1 cellular context compared by ENCODE assay signal in genomic region chr19:2424686-2425621, GRCh38.
TF ChIP-seq lines count a peak whose summit lies in the region.

No MANE protein-coding gene starts in this region.

TF ChIP-seq in HepG2, 621 proteins besides CTCF, POLR2A, EP300 and RAD21:
- TF ChIP-seq RXRA (CRISPR knock-in tag; IDR thresholded peaks at IDR 0.05) (0 out of 2 replicates have a peak, but pooled peaks have one; percentile 12), MLXIP (CRISPR knock-in tag; IDR thresholded peaks at IDR 0.05; ENCODE audit: borderline replicate concordance) (no peak), GABPB1 (CRISPR knock-in tag; IDR thresholded peaks at IDR 0.05) (0 out of 2 replicates have a peak, but pooled peaks have one; percentile 5), ZNF740 (CRISPR knock-in tag; IDR thresholded peaks at IDR 0.05) (no peak), POLR2AphosphoS2 (IDR thresholded peaks at IDR 0.05; ENCODE audit: low read depth, low read length) (peak; percentile 40; the same call in 1 of the 2 replicates), HNF1A (IDR thresholded peaks at IDR 0.05; ENCODE audit: low read depth) (no peak), HNF1A (CRISPR knock-in tag; IDR thresholded peaks at IDR 0.05; ENCODE audit: borderline replicate concordance) (no peak), RBM22 (optimal IDR thresholded peaks at IDR 0.05; ENCODE audit: low read length) (peak; percentile 17), CREB3 (CRISPR knock-in tag; IDR thresholded peaks at IDR 0.05) (no peak), RBFOX2 (IDR thresholded peaks at IDR 0.05; ENCODE audit: low read depth, low read length) (peak; percentile 83), ZNF891 (CRISPR knock-in tag; IDR thresholded peaks at IDR 0.05) (no peak), MTERF4 (CRISPR knock-in tag; IDR thresholded peaks at IDR 0.05) (no peak), NRL (CRISPR knock-in tag; IDR thresholded peaks at IDR 0.05; ENCODE audit: borderline replicate concordance) (no peak)
